Comparison of ENCODE assay signal across 8 cellular contexts in genomic region chr7:27151945-27152815, GRCh38. TPM values are rescaled to one million over a fixed set of nuclear protein-coding genes. Genes with fewer than 3 reads are reported as not detected.
DNase-seq lines count a peak whose midpoint lies in the region; ATAC-seq and TF ChIP-seq lines count a peak whose summit lies in the region.

TSS of gene HOXA3 (minus strand) at chr7:27152583. CDS start at chr7:27110640, 41,943 bp downstream.

- TF ChIP-seq CTCF in AG09309 (IDR thresholded peaks at IDR 0.05; ENCODE audit: control insufficient read depth, insufficient read depth, low read depth, low read length, missing control alignments) (no peak), HFFc6 (IDR thresholded peaks at IDR 0.05) (no peak), mesothelial cell of epicardium (IDR thresholded peaks at IDR 0.05; ENCODE audit: unreplicated experiment) (no peak), brain microvascular endothelial cell (IDR thresholded peaks at IDR 0.05; ENCODE audit: low read depth, low read length, missing control alignments) (no peak)

- H3K4me1 Mint-ChIP-seq in HFFc6 (ENCODE audit: low read depth) (peaks cover 66% of the 10 kb centered on the region), mesothelial cell of epicardium (peaks cover 67% of the 10 kb centered on the region)
- peaks cover 40% of the 10 kb centered on the region for H3K4me1 Mint-ChIP-seq in activated naive CD8-positive, alpha-beta T cell treated with anti-CD3 and anti-CD28 coated beads for 36 hours

- H3K27me3 Mint-ChIP-seq in HFFc6 (ENCODE audit: insufficient read depth): peaks cover 11% of the 10 kb centered on the region
- peaks cover 100% of the 10 kb centered on the region for H3K27me3 Mint-ChIP-seq in activated naive CD8-positive, alpha-beta T cell treated with anti-CD3 and anti-CD28 coated beads for 36 hours
- peaks cover 52% of the 10 kb centered on the region for H3K27me3 Mint-ChIP-seq in mesothelial cell of epicardium (ENCODE audit: low read depth)

- H3K27ac Mint-ChIP-seq in HFFc6: peak within 1 kb of the TSS; percentile 91
- H3K27ac Mint-ChIP-seq in activated naive CD8-positive, alpha-beta T cell treated with anti-CD3 and anti-CD28 coated beads for 36 hours: no peak within 1 kb of the TSS
- peak within 1 kb of the TSS; percentile 99 for H3K27ac Mint-ChIP-seq in mesothelial cell of epicardium

- in situ Hi-C loops in brain microvascular endothelial cell (cut with HindIII; ENCODE audit: low pct_ligation_motif_present, low sequenced_read_pairs): no loop called here

- H3K27me3 ChIP-seq in brain microvascular endothelial cell (replicated peaks): peaks cover 95% of the 10 kb centered on the region

- no peak within 1 kb of the TSS for H3K27ac ChIP-seq in brain microvascular endothelial cell

- DNase-seq in AG09309 (ENCODE audit: low read depth): no peak
- peak; percentile 86 for DNase-seq in HFFc6
- no peak for DNase-seq in activated naive CD8-positive, alpha-beta T cell treated with anti-CD3 and anti-CD28 coated beads for 36 hours
- peak in 1 of 2 experiments; percentile 62 for DNase-seq in mesothelial cell of epicardium (ENCODE audit: low spot score in 2 of 2, unreplicated experiment in 2 of 2)
- no peak for DNase-seq in putamen (ENCODE audit: low spot score)
- no peak for DNase-seq in pons (ENCODE audit: low spot score)
- no peak for DNase-seq in brain microvascular endothelial cell

- H3K4me3 Mint-ChIP-seq in HFFc6 (peak within 1 kb of the TSS; percentile 91), mesothelial cell of epicardium (peak within 1 kb of the TSS; percentile 87)
- H3K4me3 Mint-ChIP-seq in activated naive CD8-positive, alpha-beta T cell treated with anti-CD3 and anti-CD28 coated beads for 36 hours: peak within 1 kb of the TSS; percentile 64

- no peaks in the 10 kb centered on the region for H3K36me3 ChIP-seq in brain microvascular endothelial cell (replicated peaks)

- H3K9me3 Mint-ChIP-seq in HFFc6 (no peaks in the 10 kb centered on the region), mesothelial cell of epicardium (no peaks in the 10 kb centered on the region)
- no peaks in the 10 kb centered on the region for H3K9me3 Mint-ChIP-seq in activated naive CD8-positive, alpha-beta T cell treated with anti-CD3 and anti-CD28 coated beads for 36 hours

- ATAC-seq in GM21825 (IDR thresholded peaks at IDR 0.05; ENCODE audit: unreplicated experiment): no peak

- H3K36me3 Mint-ChIP-seq in HFFc6 (ENCODE audit: low read depth) (peaks cover 5% of the 10 kb centered on the region), mesothelial cell of epicardium (peaks cover 11% of the 10 kb centered on the region)
- H3K36me3 Mint-ChIP-seq in activated naive CD8-positive, alpha-beta T cell treated with anti-CD3 and anti-CD28 coated beads for 36 hours: peaks cover 2% of the 10 kb centered on the region

- peak within 1 kb of the TSS; percentile 65 for H3K4me3 ChIP-seq in AG09309 (ENCODE audit: control insufficient read depth, low read depth, low read length)
- H3K4me3 ChIP-seq in brain microvascular endothelial cell (ENCODE audit: low read depth, low read length): no peak within 1 kb of the TSS

RNA-seq across cellular contexts. Expression of gene HOXA3, which starts in this region (rescaled TPM):
- 1 to 10 TPM in 3 of 6 experiments, under 1 TPM in 3; 0.33 to 1.9 (median 1.1) TPM for total RNA-seq in HFFc6 (2021; fragmentation: NEBNext Ultra II Directional; extraction: Animal tissue kit (Norgen Biotek cat#: 25700))
- not detected for total RNA-seq in activated naive CD8-positive, alpha-beta T cell treated with anti-CD3 and anti-CD28 coated beads for 36 hours
- total RNA-seq in mesothelial cell of epicardium: 197 to 209 TPM (median 201 TPM) in 3 replicates

Comparison
In these comparisons a context has a peak if more than half of its experiments do, and no peak if none do; other contexts are left out.
1. RNA of gene HOXA3 (total RNA-seq): 197 to 209 TPM in mesothelial cell of epicardium; 0.33 to 1.9 TPM in HFFc6 and not detected in activated naive CD8-positive, alpha-beta T cell treated with anti-CD3 and anti-CD28 coated beads for 36 hours; every median in the first group is over 10 times any median in the second.
2. Peak in every context shown above with its lines, with median percentiles within 50 percentile points of each other: H3K4me3 Mint-ChIP-seq.